17 cellular contexts compared by ENCODE assay signal in the genomic region with DNA sequence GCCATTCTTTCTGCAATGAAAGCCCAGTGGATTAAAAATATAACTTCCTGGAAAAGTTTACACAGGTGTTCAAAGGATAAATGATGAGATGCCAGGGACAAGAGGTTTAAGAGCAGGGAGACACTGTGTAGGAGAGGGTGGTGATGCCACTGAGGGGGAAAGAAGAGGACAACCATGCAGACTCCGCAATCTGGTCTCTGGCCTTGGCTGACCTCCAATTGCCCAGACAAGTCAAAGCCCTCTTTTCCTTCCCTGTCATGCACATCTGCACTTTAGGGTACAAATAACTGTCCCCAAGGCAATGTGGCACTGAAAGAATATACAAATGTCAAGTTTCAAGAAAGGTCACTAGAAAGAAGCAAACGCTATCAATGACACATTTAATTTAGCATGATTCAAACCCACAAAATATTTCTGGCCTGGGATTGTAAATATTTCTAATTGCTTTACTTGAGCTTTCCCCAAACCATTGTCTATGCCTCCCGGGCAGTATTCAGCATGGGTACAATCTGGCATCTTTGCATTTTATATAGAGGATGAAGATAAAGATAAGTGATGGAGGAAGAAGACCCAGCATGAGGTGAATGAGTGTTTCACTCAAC.
DNase-seq lines count a peak whose midpoint lies in the region; ATAC-seq lines count a peak whose summit lies in the region.
"Had no signal": no experiment of that assay in that cellular context is flagged by ENCODE, and none has a peak within 500 bp of the region (broad histone marks: within the 10 kb centered on the region; RNA-seq: fewer than 3 reads in every experiment).

No MANE protein-coding gene starts in this region.

- ATAC-seq in HG03025 (IDR thresholded peaks at IDR 0.05; ENCODE audit: low FRiP score, unreplicated experiment), result no peak
- ATAC-seq: A549, HepG2 had no signal

- DNase-seq in Ammon's horn (ENCODE audit: low spot score), result peak; percentile 34
- DNase-seq in EL, result peak; percentile 26
- peak; percentile 34 for DNase-seq in fibroblast of peridontal ligament (ENCODE audit: extremely low read depth)
- DNase-seq in pons (ENCODE audit: low spot score), result peak; percentile 45
- no peak for DNase-seq in HUDEP-2 (lab: John Stamatoyannopoulos, UW; ENCODE audit: unreplicated experiment in 76 of 76)
- DNase-seq in NCI-H2029 treated with DMSO at 0.1 percent for 48 hours (lab: John Stamatoyannopoulos, UW), result no peak
- no peak for DNase-seq in globus pallidus (ENCODE audit: low spot score)
- DNase-seq: AML-193; C1 segment of cervical spinal cord; Calu3; CD4-positive, alpha-beta T cell; DMS 273 treated with DMSO at 0.1 percent for 48 hours; GOT3; H9 had no signal

Comparison
In these comparisons a context has a peak if more than half of its experiments do, and no peak if none do; other contexts are left out.
1. DNase-seq: peak in Ammon's horn (single experiment), EL (single experiment), fibroblast of peridontal ligament (single experiment) and pons (single experiment); none in HUDEP-2 (0 of 76), NCI-H2029 treated with DMSO at 0.1 percent for 48 hours (single experiment) and globus pallidus (single experiment).